ENCODE assay signal across 1 cellular context in genomic region chr12:113056631-113057488, GRCh38.
TF ChIP-seq lines count a peak whose summit lies in the region.

Gene DTX1 (plus strand): TSS chr12:113056730. CDS start chr12:113058193, 1,463 bp downstream.

TF ChIP-seq in IMR-90, 13 proteins besides CTCF, POLR2A, EP300 and RAD21 (continued from another document):
- TF ChIP-seq, protein P1, sequence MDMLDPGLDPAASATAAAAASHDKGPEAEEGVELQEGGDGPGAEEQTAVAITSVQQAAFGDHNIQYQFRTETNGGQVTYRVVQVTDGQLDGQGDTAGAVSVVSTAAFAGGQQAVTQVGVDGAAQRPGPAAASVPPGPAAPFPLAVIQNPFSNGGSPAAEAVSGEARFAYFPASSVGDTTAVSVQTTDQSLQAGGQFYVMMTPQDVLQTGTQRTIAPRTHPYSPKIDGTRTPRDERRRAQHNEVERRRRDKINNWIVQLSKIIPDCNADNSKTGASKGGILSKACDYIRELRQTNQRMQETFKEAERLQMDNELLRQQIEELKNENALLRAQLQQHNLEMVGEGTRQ (IDR thresholded peaks at IDR 0.05; ENCODE audit: low read depth, low read length), result no peak
- TF ChIP-seq BHLHE40 (IDR thresholded peaks at IDR 0.05; ENCODE audit: low read depth, low read length) (no peak), SMC3 (IDR thresholded peaks at IDR 0.05; ENCODE audit: low read depth, low read length) (no peak), RCOR1 (IDR thresholded peaks at IDR 0.05; ENCODE audit: insufficient replicate concordance, low read length) (no peak), FOS (IDR thresholded peaks at IDR 0.05; ENCODE audit: low read depth, low read length) (no peak), NFE2L2 (IDR thresholded peaks at IDR 0.05; ENCODE audit: low read depth, low read length) (no peak)
- TF ChIP-seq, protein P2, sequence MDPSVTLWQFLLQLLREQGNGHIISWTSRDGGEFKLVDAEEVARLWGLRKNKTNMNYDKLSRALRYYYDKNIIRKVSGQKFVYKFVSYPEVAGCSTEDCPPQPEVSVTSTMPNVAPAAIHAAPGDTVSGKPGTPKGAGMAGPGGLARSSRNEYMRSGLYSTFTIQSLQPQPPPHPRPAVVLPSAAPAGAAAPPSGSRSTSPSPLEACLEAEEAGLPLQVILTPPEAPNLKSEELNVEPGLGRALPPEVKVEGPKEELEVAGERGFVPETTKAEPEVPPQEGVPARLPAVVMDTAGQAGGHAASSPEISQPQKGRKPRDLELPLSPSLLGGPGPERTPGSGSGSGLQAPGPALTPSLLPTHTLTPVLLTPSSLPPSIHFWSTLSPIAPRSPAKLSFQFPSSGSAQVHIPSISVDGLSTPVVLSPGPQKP (IDR thresholded peaks at IDR 0.05; ENCODE audit: borderline replicate concordance, low read depth, low read length), result no peak
